ENCODE assay signal across 8 cellular contexts in genomic region chr5:59367791-59368394, GRCh38.
DNase-seq lines count a peak whose midpoint lies in the region; ATAC-seq, FAIRE-seq and TF ChIP-seq lines count a peak whose summit lies in the region.

No MANE protein-coding gene starts in this region.

- DNase-seq in A549 (ENCODE audit: low read depth in 1 of 2, low spot score in 1 of 2) (peak in 1 of 2 experiments; percentile 84), GM04504 (ENCODE audit: low read depth) (peak; percentile 26), MG63 (peak; percentile 31), T-helper 1 cell (peak in 3 of 5 donors; percentile 4 to 33 (median 10)), caudate nucleus (lab: John Stamatoyannopoulos, UW) (peak in 33 of 61 donors; percentile 4 to 72 (median 33)), kidney glomerular epithelial cell (lab: John Stamatoyannopoulos, UW) (peak; percentile 28)
- DNase-seq in stimulated activated CD4-positive, alpha-beta T cell treated with anti-CD3 and anti-CD28 coated beads, Interleukin-2, amount 100 ng/mL, for 48 hours = peak; percentile 32 to 39

- WGBS in A549 (ENCODE audit: missing lambda C conversion rate) = 7% methylated on average over 7 of the region's 7 CpGs

- peak overlapping the region; percentile 64 for H3K4me2 ChIP-seq in A549

- POLR2A ChIA-PET in A549 (lab: Yijun Ruan, JAX) = interaction anchor here (0.6 to 1.5 kb wide), 4 partner anchors 10 to 477 kb away, joined by 3 to 10 read pairs (median 4); no protein-coding TSS in a partner anchor

- FAIRE-seq in A549 (lab: Jason Lieb, UNC) = peak; percentile 79

- TF ChIP-seq CTCF in A549 (IDR thresholded peaks at IDR 0.05) = peak; percentile 94

- TF ChIP-seq RAD21 in A549 (conservative IDR thresholded peaks at IDR 0.05 in 1 of 2, IDR thresholded peaks at IDR 0.05 in 1 of 2) = peak; percentile 87

- H3K27ac ChIP-seq in A549 (peak overlapping the region; percentile 64 to 86), caudate nucleus (ENCODE audit: low read depth, low read length) (no peak overlapping the region)

- H3K9me3 ChIP-seq in A549 (no peaks in the 10 kb centered on the region), MG63 (no peaks in the 10 kb centered on the region)

- ATAC-seq in A549 (peak; percentile 76 to 80; a peak in 5 of 6 replicates), HG03439 (IDR thresholded peaks at IDR 0.05; ENCODE audit: unreplicated experiment) (no peak)

- H3K27me3 ChIP-seq in MG63 = no peaks in the 10 kb centered on the region

- no peak overlapping the region for H3K4me3 ChIP-seq in A549
- no peak overlapping the region for H3K4me3 ChIP-seq in MG63

- H3K4me1 ChIP-seq in A549 = peaks cover 87% of the 10 kb centered on the region

- no peaks in the 10 kb centered on the region for H3K36me3 ChIP-seq in MG63

- CTCF ChIA-PET in A549 (lab: Yijun Ruan, JAX) = interaction anchor here (0.6 to 7.3 kb wide), 49 partner anchors 9 to 496 kb away, joined by 3 to 58 read pairs (median 4); no protein-coding TSS in a partner anchor

- no peak for TF ChIP-seq EP300 in A549 (IDR thresholded peaks at IDR 0.05)

- TF ChIP-seq POLR2A in A549 (IDR thresholded peaks at IDR 0.05; ENCODE audit: low read length) = no peak

TF ChIP-seq in A549, 52 proteins besides CTCF, POLR2A, EP300 and RAD21:
- TF ChIP-seq JUN (IDR thresholded peaks at IDR 0.05) (0 out of 5 replicates have a peak, but pooled peaks of 1 of the 2 experiments have one; percentile 31), NFE2L2 (conservative IDR thresholded peaks at IDR 0.05; ENCODE audit: low read length) (no peak), RCOR1 (IDR thresholded peaks at IDR 0.05; ENCODE audit: low read depth, low read length) (no peak), SMC3 (IDR thresholded peaks at IDR 0.05) (peak; percentile 92), MAX (IDR thresholded peaks at IDR 0.05) (peak; percentile 45; the same call in 1 of the 2 replicates), CEBPB (IDR thresholded peaks at IDR 0.05) (peak in 1 of 2 experiments; percentile 28; a peak in 1 of 4 replicates)
